Comparison of ENCODE assay signal across 1 cellular context in genomic region chr2:111838992-111839391, GRCh38. TPM values are rescaled to one million over a fixed set of nuclear protein-coding genes. Genes with fewer than 3 reads are reported as not detected.
"Had no signal": no experiment of that assay in that cellular context is flagged by ENCODE, and none has a peak within 500 bp of the region (broad histone marks: within the 10 kb centered on the region; RNA-seq: fewer than 3 reads in every experiment).

No MANE protein-coding gene starts in this region.

RNA-seq across cellular contexts. Expression of gene MERTK, which starts 59.4 kb away (rescaled TPM):
- total RNA-seq: RPMI7951 had no signal
